In the genomic region with DNA sequence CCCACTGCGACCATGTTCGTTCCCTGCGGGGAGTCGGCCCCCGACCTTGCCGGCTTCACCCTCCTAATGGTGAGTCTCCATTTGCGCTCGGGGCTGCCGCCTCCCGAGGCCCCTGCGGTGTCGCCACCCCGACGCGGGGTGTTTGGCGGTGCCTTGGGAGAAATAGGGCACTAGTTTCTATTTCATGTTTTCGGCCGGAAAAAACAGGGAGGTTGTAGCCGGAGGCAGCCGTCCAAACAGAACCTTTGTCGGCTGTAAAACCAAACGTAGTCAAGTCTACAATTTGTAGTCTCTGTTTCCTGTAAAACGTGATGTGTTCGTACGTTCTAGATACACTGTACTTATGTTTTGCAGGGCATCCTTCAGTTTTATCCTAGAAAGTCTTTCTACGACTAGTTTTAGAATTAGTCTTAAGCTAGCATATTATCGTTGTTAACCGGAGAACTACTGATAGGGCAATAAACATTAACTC, we compare ENCODE assay signal across 8 cellular contexts. TPM values are rescaled to one million over a fixed set of nuclear protein-coding genes. Genes with fewer than 3 reads are reported as not detected.
DNase-seq lines count a peak whose midpoint lies in the region; ATAC-seq and TF ChIP-seq lines count a peak whose summit lies in the region.

No MANE protein-coding gene starts in this region.

- peak; percentile 30 for ATAC-seq in RWPE2 (ENCODE audit: low read depth)
- no peak for ATAC-seq in HG02884 (IDR thresholded peaks at IDR 0.05; ENCODE audit: unreplicated experiment)

- H3K27ac ChIP-seq in RWPE2 (ENCODE audit: poor library complexity, severe bottlenecking) (peak overlapping the region; percentile 62), sigmoid colon (peak overlapping the region; percentile 90 to 95 (median 94))

- TF ChIP-seq CTCF in RWPE2 (IDR thresholded peaks at IDR 0.05; ENCODE audit: poor library complexity, severe bottlenecking) (no peak), fibroblast of mammary gland (conservative IDR thresholded peaks at IDR 0.05; ENCODE audit: control insufficient read depth, insufficient read depth, low read depth, low read length) (no peak), sigmoid colon (IDR thresholded peaks at IDR 0.05) (no peak)

- intact Hi-C loops in sigmoid colon (cut with DNase I) = loop anchor here (5.0 kb wide), 3 partner anchors 179 to 1024 kb away; partner anchors contain the start of genes CHMP1B, FAM210A, PTPN2 and RNMT

- peaks cover 7% of the 10 kb centered on the region for H3K36me3 Mint-ChIP-seq in activated naive CD4-positive, alpha-beta T cell treated with anti-CD3 and anti-CD28 coated beads, Interleukin-2, amount 50 U/mL, for 24 hours

- H3K36me3 ChIP-seq in RWPE2 (ENCODE audit: low read depth) = peaks cover 50% of the 10 kb centered on the region
- peaks cover 0 to 34% (median 11%) of the 10 kb centered on the region in 4 donors for H3K36me3 ChIP-seq in sigmoid colon

- peak overlapping the region; percentile 66 for H3K4me3 ChIP-seq in RWPE2 (ENCODE audit: severe bottlenecking)
- peak overlapping the region; percentile 90 for H3K4me3 ChIP-seq in fibroblast of mammary gland (ENCODE audit: control insufficient read depth, low read depth, low read length)
- H3K4me3 ChIP-seq in sigmoid colon = peak overlapping the region; percentile 68 to 92 (median 88)

- H3K9me3 Mint-ChIP-seq in activated naive CD4-positive, alpha-beta T cell treated with anti-CD3 and anti-CD28 coated beads, Interleukin-2, amount 50 U/mL, for 24 hours = no peaks in the 10 kb centered on the region

- no peaks in the 10 kb centered on the region for H3K27me3 Mint-ChIP-seq in activated naive CD4-positive, alpha-beta T cell treated with anti-CD3 and anti-CD28 coated beads, Interleukin-2, amount 50 U/mL, for 24 hours

- peak overlapping the region; percentile 99 for H3K4me3 Mint-ChIP-seq in activated naive CD4-positive, alpha-beta T cell treated with anti-CD3 and anti-CD28 coated beads, Interleukin-2, amount 50 U/mL, for 24 hours

- H3K27ac Mint-ChIP-seq in activated naive CD4-positive, alpha-beta T cell treated with anti-CD3 and anti-CD28 coated beads, Interleukin-2, amount 50 U/mL, for 24 hours = peak overlapping the region; percentile 99

- H3K9me3 ChIP-seq in RWPE2 (ENCODE audit: severe bottlenecking) = no peaks in the 10 kb centered on the region
- no peaks in the 10 kb centered on the region for H3K9me3 ChIP-seq in sigmoid colon

- DNase-seq in activated naive CD4-positive, alpha-beta T cell treated with Interleukin-2 at 50 U/mL for 16 hours = no peak
- no peak for DNase-seq in RWPE2 (ENCODE audit: low spot score)
- no peak for DNase-seq in fibroblast of mammary gland (ENCODE audit: low read depth)
- DNase-seq in sigmoid colon = no peak
- DNase-seq in NCI-H187 treated with DMSO at 0.1 percent for 48 hours (lab: John Stamatoyannopoulos, UW) = no peak
- no peak for DNase-seq in activated CD8-positive, alpha-beta memory T cell treated with anti-CD3 and anti-CD28 coated beads, Interleukin-2, amount 50 U/mL, for 48 hours

- TF ChIP-seq POLR2A in sigmoid colon (IDR thresholded peaks at IDR 0.05) = no peak

- H3K27me3 ChIP-seq in RWPE2 (ENCODE audit: insufficient read depth, poor library complexity, severe bottlenecking) = no peaks in the 10 kb centered on the region
- no peaks in the 10 kb centered on the region for H3K27me3 ChIP-seq in sigmoid colon

- WGBS in sigmoid colon, 2 donors = 0% methylated on average over 28 of the region's 28 CpGs

- peaks cover 52% of the 10 kb centered on the region for H3K4me1 Mint-ChIP-seq in activated naive CD4-positive, alpha-beta T cell treated with anti-CD3 and anti-CD28 coated beads, Interleukin-2, amount 50 U/mL, for 24 hours

- TF ChIP-seq EP300 in sigmoid colon (IDR thresholded peaks at IDR 0.05) = no peak

- H3K4me1 ChIP-seq in RWPE2 (ENCODE audit: insufficient read depth, poor library complexity, severe bottlenecking) (peaks cover 20% of the 10 kb centered on the region), sigmoid colon (peaks cover 0 to 34% (median 27%) of the 10 kb centered on the region in 4 donors)

RNA-seq across cellular contexts. Expression of gene PSMG2, which starts 0.3 kb away (rescaled TPM):
- 100 to 1,000 TPM in 1 of 4 donors, 10 to 100 TPM in 3; 85.1 to 100 (median 92.4) TPM for total RNA-seq in sigmoid colon
- polyA plus RNA-seq in sigmoid colon = 100 to 1,000 TPM in 1 of 3 donors, 10 to 100 TPM in 2; 78.1 to 105 (median 90.7) TPM

RNA-seq across cellular contexts. Expression of gene CEP76, which starts 0.6 kb away (rescaled TPM):
- total RNA-seq in sigmoid colon = 1 to 10 TPM; 5.8 to 9.1 (median 8.1) TPM
- polyA plus RNA-seq in sigmoid colon = 1 to 10 TPM; 2.4 to 4.9 (median 4.0) TPM

RNA-seq across cellular contexts. Expression of gene SPIRE1, which starts 45.2 kb away (rescaled TPM):
- total RNA-seq in sigmoid colon = 10 to 100 TPM; 22.7 to 31.6 (median 24.8) TPM
- 1 to 10 TPM; 2.1 to 5.4 (median 3.5) TPM for polyA plus RNA-seq in sigmoid colon
